ENCODE assay signal across 2 cellular contexts in genomic region chr6:27141013-27141412, GRCh38.
TF ChIP-seq lines count a peak whose summit lies in the region.

No MANE protein-coding gene starts in this region.

TF ChIP-seq in SK-N-SH, 30 proteins besides CTCF, POLR2A, EP300 and RAD21 (continued from another document):
- TF ChIP-seq RCOR1 (IDR thresholded peaks at IDR 0.05; ENCODE audit: low read length) (no peak), CHD2 (IDR thresholded peaks at IDR 0.05; ENCODE audit: low read length, partially characterized antibody) (no peak), USF1 (IDR thresholded peaks at IDR 0.05; ENCODE audit: borderline replicate concordance, low read depth) (no peak), ELF1 (IDR thresholded peaks at IDR 0.05) (no peak), NFIC (IDR thresholded peaks at IDR 0.05; ENCODE audit: borderline replicate concordance) (no peak), TCF12 (IDR thresholded peaks at IDR 0.05) (no peak), FOXJ3 (CRISPR knock-in tag; IDR thresholded peaks at IDR 0.05) (no peak)

TF ChIP-seq in SK-N-SH treated with all-trans-retinoic acid at 6 μM for 48 hours, 23 proteins besides CTCF, POLR2A, EP300 and RAD21 (continued from another document):
- TF ChIP-seq TSHZ2 (CRISPR knock-in tag; IDR thresholded peaks at IDR 0.05): no peak
- TF ChIP-seq GLIS3 (CRISPR knock-in tag; IDR thresholded peaks at IDR 0.05): no peak
- no peak for TF ChIP-seq TCF4 (CRISPR knock-in tag; IDR thresholded peaks at IDR 0.05; ENCODE audit: borderline replicate concordance)
